In genomic region chr3:138686771-138687221, GRCh38 we compare ENCODE assay signal across 8 cellular contexts.
A peak's percentile ranks its signal among the peaks of the same experiment; 100 is the strongest.
DNase-seq lines count a peak whose midpoint lies in the region; ATAC-seq and TF ChIP-seq lines count a peak whose summit lies in the region.

No MANE protein-coding gene starts in this region.

- DNase-seq in SK-N-SH (no peak), left lung (no peak), ovary (no peak), uterus (no peak)
- DNase-seq in central memory CD4-positive, alpha-beta T cell: no peak

- peaks cover 6% of the 10 kb centered on the region; the same call in 1 of the 2 replicates for H3K36me3 ChIP-seq in BLaER1
- no peaks in the 10 kb centered on the region for H3K36me3 ChIP-seq in SK-N-SH (replicated peaks in 1 of 2; ENCODE audit: control insufficient read depth in 1 of 2, insufficient read depth in 2 of 2, low read length in 1 of 2)
- H3K36me3 ChIP-seq in left lung: peaks cover 0 to 39% of the 10 kb centered on the region in 2 donors
- H3K36me3 ChIP-seq in ovary: no peaks in the 10 kb centered on the region
- H3K36me3 ChIP-seq in uterus: no peaks in the 10 kb centered on the region

- ATAC-seq in GM18873 (IDR thresholded peaks at IDR 0.05; ENCODE audit: low FRiP score, unreplicated experiment): peak; percentile 96
- ATAC-seq in HG03060 (IDR thresholded peaks at IDR 0.05; ENCODE audit: low read depth, unreplicated experiment): peak; percentile 87
- ATAC-seq in left lung: peak; percentile 90

- H3K4me3 ChIP-seq in BLaER1 (peak overlapping the region; percentile 7; the same call in 1 of the 2 replicates), SK-N-SH (ENCODE audit: low read depth in 2 of 2, low read length in 1 of 2) (no peak overlapping the region), left lung (no peak overlapping the region), ovary (no peak overlapping the region), uterus (no peak overlapping the region)

- intact Hi-C loops in left lung (cut with DNase I): no loop called here
- intact Hi-C loops in ovary (cut with DNase I): no loop called here
- intact Hi-C loops in uterus (cut with DNase I; ENCODE audit: low total_unique reads): no loop called here

- no peaks in the 10 kb centered on the region for H3K27me3 ChIP-seq in BLaER1
- H3K27me3 ChIP-seq in SK-N-SH (ENCODE audit: insufficient read depth): no peaks in the 10 kb centered on the region
- H3K27me3 ChIP-seq in left lung: no peaks in the 10 kb centered on the region
- H3K27me3 ChIP-seq in ovary: no peaks in the 10 kb centered on the region
- H3K27me3 ChIP-seq in uterus: no peaks in the 10 kb centered on the region

- H3K27ac ChIP-seq in BLaER1: peak overlapping the region; percentile 77
- H3K27ac ChIP-seq in SK-N-SH (ENCODE audit: low read depth in 2 of 2, low read length in 1 of 2): peak overlapping the region in 1 of 2 experiments; percentile 11; a peak in 2 of 4 replicates
- peak overlapping the region in 1 of 2 donors; percentile 14 for H3K27ac ChIP-seq in left lung
- H3K27ac ChIP-seq in ovary: no peak overlapping the region
- no peak overlapping the region for H3K27ac ChIP-seq in uterus

- no peaks in the 10 kb centered on the region for H3K79me2 ChIP-seq in SK-N-SH (ENCODE audit: insufficient read depth)

- peaks cover 69% of the 10 kb centered on the region for H3K4me1 ChIP-seq in BLaER1
- H3K4me1 ChIP-seq in SK-N-SH (ENCODE audit: control insufficient read depth in 1 of 2, insufficient read depth in 2 of 2, low read depth in 1 of 2, low read length in 1 of 2): peaks cover 0 to 5% of the 10 kb centered on the region in 2 experiments; a peak in 1 of 4 replicates
- H3K4me1 ChIP-seq in left lung: peaks cover 6 to 9% of the 10 kb centered on the region in 2 donors
- H3K4me1 ChIP-seq in ovary (ENCODE audit: insufficient read depth): no peaks in the 10 kb centered on the region
- H3K4me1 ChIP-seq in uterus: no peaks in the 10 kb centered on the region

- TF ChIP-seq RAD21 in SK-N-SH (IDR thresholded peaks at IDR 0.05; ENCODE audit: low read length): no peak

- H3K4me2 ChIP-seq in BLaER1 (peak overlapping the region; percentile 60), SK-N-SH (no peak overlapping the region; the same call in 1 of the 2 replicates)

- no peak for TF ChIP-seq POLR2A in ovary (IDR thresholded peaks at IDR 0.05)
- TF ChIP-seq POLR2A in uterus (IDR thresholded peaks at IDR 0.05): no peak

- H3K9ac ChIP-seq in BLaER1 (peak overlapping the region; percentile 4; the same call in 1 of the 2 replicates), SK-N-SH (no peak overlapping the region)

- TF ChIP-seq EP300 in SK-N-SH (IDR thresholded peaks at IDR 0.05; ENCODE audit: borderline replicate concordance in 1 of 2, low read depth in 1 of 2, low read length in 1 of 2) (no peak), ovary (IDR thresholded peaks at IDR 0.05) (no peak)

- H3K9me3 ChIP-seq in BLaER1: no peaks in the 10 kb centered on the region
- no peaks in the 10 kb centered on the region for H3K9me3 ChIP-seq in SK-N-SH
- no peaks in the 10 kb centered on the region for H3K9me3 ChIP-seq in left lung
- H3K9me3 ChIP-seq in ovary: no peaks in the 10 kb centered on the region
- no peaks in the 10 kb centered on the region for H3K9me3 ChIP-seq in uterus

- no peaks in the 10 kb centered on the region for H4K20me1 ChIP-seq in BLaER1
- H4K20me1 ChIP-seq in SK-N-SH (ENCODE audit: insufficient read depth): no peaks in the 10 kb centered on the region

- TF ChIP-seq CTCF in SK-N-SH (IDR thresholded peaks at IDR 0.05) (no peak), left lung (IDR thresholded peaks at IDR 0.05) (no peak), ovary (IDR thresholded peaks at IDR 0.05) (no peak), uterus (IDR thresholded peaks at IDR 0.05) (no peak)

- H3K9me2 ChIP-seq in SK-N-SH: no peaks in the 10 kb centered on the region

- no peak overlapping the region for H2AFZ ChIP-seq in SK-N-SH (ENCODE audit: low read depth)

- peaks cover 10% of the 10 kb centered on the region for H3F3A ChIP-seq in SK-N-SH (replicated peaks; ENCODE audit: insufficient read depth)

- CTCF ChIA-PET in SK-N-SH (lab: Yijun Ruan, JAX): interaction anchor here (2.9 kb wide), 1 partner anchor 229 kb away, joined by 15 read pairs; no protein-coding TSS in a partner anchor

- POLR2A ChIA-PET in SK-N-SH (lab: Yijun Ruan, JAX): no interaction called here

TF ChIP-seq in SK-N-SH, 30 proteins besides CTCF, POLR2A, EP300 and RAD21 (continues in another document):
- TF ChIP-seq RXRA (IDR thresholded peaks at IDR 0.05; ENCODE audit: borderline replicate concordance, low read depth) (no peak), FOXM1 (IDR thresholded peaks at IDR 0.05; ENCODE audit: low read depth) (no peak), RFX5 (IDR thresholded peaks at IDR 0.05; ENCODE audit: low read length) (no peak), ELF1 (IDR thresholded peaks at IDR 0.05) (no peak), TCF12 (IDR thresholded peaks at IDR 0.05) (peak; percentile 56), PBX3 (IDR thresholded peaks at IDR 0.05) (peak; percentile 59), MEF2A (IDR thresholded peaks at IDR 0.05; ENCODE audit: borderline replicate concordance, low read depth) (no peak), CHD2 (IDR thresholded peaks at IDR 0.05; ENCODE audit: low read length, partially characterized antibody) (no peak), TAF1 (IDR thresholded peaks at IDR 0.05; ENCODE audit: borderline replicate concordance, low read depth, low read length) (no peak), SMC3 (IDR thresholded peaks at IDR 0.05; ENCODE audit: low read depth, low read length) (no peak), IRF3 (IDR thresholded peaks at IDR 0.05; ENCODE audit: low read depth, low read length) (no peak), USF1 (IDR thresholded peaks at IDR 0.05; ENCODE audit: borderline replicate concordance, low read depth) (no peak), MAX (IDR thresholded peaks at IDR 0.05; ENCODE audit: low read depth) (no peak), FOXJ3 (CRISPR knock-in tag; IDR thresholded peaks at IDR 0.05) (no peak), RCOR1 (IDR thresholded peaks at IDR 0.05; ENCODE audit: low read length) (no peak), POLR2AphosphoS5 (IDR thresholded peaks at IDR 0.05; ENCODE audit: low read depth, low read length) (peak; percentile 23; the same call in 1 of the 2 replicates), FOSL2 (IDR thresholded peaks at IDR 0.05; ENCODE audit: borderline replicate concordance, low read depth) (no peak), GABPA (IDR thresholded peaks at IDR 0.05; ENCODE audit: low read depth) (no peak), REST (IDR thresholded peaks at IDR 0.05; ENCODE audit: low read depth, low read length) (no peak)
